ENCODE assay signal across 8 cellular contexts in the genomic region with DNA sequence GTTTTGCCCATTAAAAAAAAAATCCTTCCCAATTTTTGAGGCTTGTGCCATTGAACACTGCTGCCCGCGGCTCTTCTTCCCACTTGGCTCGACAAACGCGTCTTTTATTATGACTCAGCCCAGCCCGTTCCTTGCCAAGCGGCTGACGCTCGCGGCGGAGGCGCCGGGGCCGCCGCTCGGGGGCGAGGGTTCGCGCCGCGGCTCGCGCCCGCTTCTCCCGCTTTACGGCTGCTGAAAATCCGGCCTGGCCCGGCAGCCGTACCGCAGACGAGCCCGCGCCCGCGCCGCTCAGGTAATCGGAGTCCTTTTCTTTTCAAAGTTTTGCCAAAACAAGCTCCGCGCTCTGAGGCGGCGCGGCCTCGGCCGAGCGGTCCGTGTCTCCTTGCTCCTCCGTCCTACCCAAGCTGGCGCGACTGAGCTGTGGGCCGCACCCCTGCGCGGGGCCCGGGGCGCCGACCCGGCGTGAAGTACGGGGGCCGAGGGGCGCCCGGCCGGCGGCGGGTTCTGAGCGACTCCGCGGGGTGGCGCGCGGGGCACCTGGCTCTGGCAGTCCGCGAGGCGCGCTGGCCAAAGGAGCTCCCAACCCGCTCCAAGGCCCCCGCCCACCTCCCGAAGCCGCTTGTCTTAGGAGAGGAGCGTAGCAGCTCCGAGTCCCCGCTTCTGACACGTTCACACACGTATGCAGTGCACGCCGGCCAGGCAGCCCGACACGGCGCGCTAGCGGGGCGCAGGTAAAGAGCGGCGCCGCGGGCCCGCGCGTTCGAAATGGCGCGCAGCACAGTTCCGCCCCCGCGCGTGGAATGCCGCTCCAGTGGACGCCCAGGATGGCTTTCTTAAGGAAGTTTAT.
DNase-seq lines count a peak whose midpoint lies in the region; ATAC-seq and TF ChIP-seq lines count a peak whose summit lies in the region.

No MANE protein-coding gene starts in this region.

- no peaks in the 10 kb centered on the region for H3K36me3 ChIP-seq in HUES6 (ENCODE audit: control insufficient read depth, insufficient read depth, low read length)
- no peaks in the 10 kb centered on the region for H3K36me3 ChIP-seq in NT2/D1 (ENCODE audit: insufficient read depth, insufficient read length, low read length)
- H3K36me3 ChIP-seq in neural cell (ENCODE audit: insufficient read depth, low read length), result no peaks in the 10 kb centered on the region

- peak overlapping the region; percentile 31 for H3K4me2 ChIP-seq in neural cell (ENCODE audit: low read length)

- H3K9me3 ChIP-seq in HUES6 (ENCODE audit: control insufficient read depth, insufficient read depth, low read depth, low read length), result no peaks in the 10 kb centered on the region
- no peaks in the 10 kb centered on the region for H3K9me3 ChIP-seq in NT2/D1 (ENCODE audit: insufficient read depth, low read length)
- H3K9me3 ChIP-seq in neural cell (ENCODE audit: low read length), result no peaks in the 10 kb centered on the region

- H4K20me1 ChIP-seq in neural cell (ENCODE audit: insufficient read depth), result no peaks in the 10 kb centered on the region

- no peaks in the 10 kb centered on the region for H3F3A ChIP-seq in neural cell (ENCODE audit: insufficient read depth, low read length, poor library complexity, severe bottlenecking)

- H3K4me3 ChIP-seq in HUES6 (ENCODE audit: low read depth, low read length), result peak overlapping the region; percentile 79
- peak overlapping the region; percentile 64 for H3K4me3 ChIP-seq in NT2/D1 (ENCODE audit: insufficient read length, low read depth)
- peak overlapping the region; percentile 79 for H3K4me3 ChIP-seq in neural cell (ENCODE audit: low read length)

- H3K4me1 ChIP-seq in HUES6 (ENCODE audit: control insufficient read depth, insufficient read depth, low read length), result peaks cover 28% of the 10 kb centered on the region
- H3K4me1 ChIP-seq in NT2/D1 (ENCODE audit: insufficient read depth, insufficient read length), result no peaks in the 10 kb centered on the region

- TF ChIP-seq EP300 in neural cell (conservative IDR thresholded peaks at IDR 0.05; ENCODE audit: poor library complexity, severe bottlenecking), result no peak

- H3K9ac ChIP-seq in HUES6 (ENCODE audit: low read length), result peak overlapping the region; percentile 95
- H3K9ac ChIP-seq in NT2/D1 (ENCODE audit: insufficient read length, low read depth), result peak overlapping the region; percentile 83
- peak overlapping the region; percentile 59 for H3K9ac ChIP-seq in neural cell (ENCODE audit: low read length)

- H2AFZ ChIP-seq in neural cell (ENCODE audit: low read depth, low read length), result peak overlapping the region; percentile 67

- TF ChIP-seq RAD21 in neural cell (conservative IDR thresholded peaks at IDR 0.05), result peak; percentile 59

- TF ChIP-seq CTCF in neural cell (IDR thresholded peaks at IDR 0.05; ENCODE audit: poor library complexity, severe bottlenecking), result peak; percentile 59

- H3K27ac ChIP-seq in HUES6 (ENCODE audit: low read depth, low read length) (peak overlapping the region; percentile 98), neural cell (ENCODE audit: low read length) (peak overlapping the region; percentile 53)

- no peaks in the 10 kb centered on the region for H3K79me2 ChIP-seq in neural cell (replicated peaks; ENCODE audit: insufficient read depth, low read length)

- H3K27me3 ChIP-seq in HUES6 (ENCODE audit: control insufficient read depth, insufficient read depth, low read length) (no peaks in the 10 kb centered on the region), NT2/D1 (ENCODE audit: insufficient read depth, insufficient read length) (no peaks in the 10 kb centered on the region), neural cell (ENCODE audit: insufficient read depth, low read depth, low read length) (no peaks in the 10 kb centered on the region)

- H3K9me2 ChIP-seq in neural cell (ENCODE audit: insufficient read depth, low read length), result no peaks in the 10 kb centered on the region

- ATAC-seq in GM21515 (IDR thresholded peaks at IDR 0.05; ENCODE audit: unreplicated experiment), result peak; percentile 73

- DNase-seq in D341Med (ENCODE audit: low spot score) (peak; percentile 92), NT2/D1 (ENCODE audit: low read depth, low spot score) (peak; percentile 79), foreskin melanocyte (peak; percentile 87), stromal cell of bone marrow (ENCODE audit: low read depth) (peak; percentile 88)
- peak; percentile 10 for DNase-seq in activated gamma-delta T cell treated with anti-CD3 and anti-CD28 coated beads, Interleukin-2, amount 50 U/mL, for 16 hours (ENCODE audit: low read depth)

TF ChIP-seq in neural cell, 6 proteins besides CTCF, POLR2A, EP300 and RAD21:
- TF ChIP-seq SMC3 (conservative IDR thresholded peaks at IDR 0.05; ENCODE audit: poor library complexity) (peak; percentile 73), MXI1 (conservative IDR thresholded peaks at IDR 0.05; ENCODE audit: poor library complexity, severe bottlenecking) (peak; percentile 85), POLR2AphosphoS5 (IDR thresholded peaks at IDR 0.05) (peak; percentile 17), EZH2 (IDR thresholded peaks at IDR 0.05; ENCODE audit: borderline replicate concordance, insufficient read depth, low read length, poor library complexity, severe bottlenecking) (no peak), TAF1 (IDR thresholded peaks at IDR 0.05; ENCODE audit: low read depth) (no peak)
- TF ChIP-seq, protein P1, sequence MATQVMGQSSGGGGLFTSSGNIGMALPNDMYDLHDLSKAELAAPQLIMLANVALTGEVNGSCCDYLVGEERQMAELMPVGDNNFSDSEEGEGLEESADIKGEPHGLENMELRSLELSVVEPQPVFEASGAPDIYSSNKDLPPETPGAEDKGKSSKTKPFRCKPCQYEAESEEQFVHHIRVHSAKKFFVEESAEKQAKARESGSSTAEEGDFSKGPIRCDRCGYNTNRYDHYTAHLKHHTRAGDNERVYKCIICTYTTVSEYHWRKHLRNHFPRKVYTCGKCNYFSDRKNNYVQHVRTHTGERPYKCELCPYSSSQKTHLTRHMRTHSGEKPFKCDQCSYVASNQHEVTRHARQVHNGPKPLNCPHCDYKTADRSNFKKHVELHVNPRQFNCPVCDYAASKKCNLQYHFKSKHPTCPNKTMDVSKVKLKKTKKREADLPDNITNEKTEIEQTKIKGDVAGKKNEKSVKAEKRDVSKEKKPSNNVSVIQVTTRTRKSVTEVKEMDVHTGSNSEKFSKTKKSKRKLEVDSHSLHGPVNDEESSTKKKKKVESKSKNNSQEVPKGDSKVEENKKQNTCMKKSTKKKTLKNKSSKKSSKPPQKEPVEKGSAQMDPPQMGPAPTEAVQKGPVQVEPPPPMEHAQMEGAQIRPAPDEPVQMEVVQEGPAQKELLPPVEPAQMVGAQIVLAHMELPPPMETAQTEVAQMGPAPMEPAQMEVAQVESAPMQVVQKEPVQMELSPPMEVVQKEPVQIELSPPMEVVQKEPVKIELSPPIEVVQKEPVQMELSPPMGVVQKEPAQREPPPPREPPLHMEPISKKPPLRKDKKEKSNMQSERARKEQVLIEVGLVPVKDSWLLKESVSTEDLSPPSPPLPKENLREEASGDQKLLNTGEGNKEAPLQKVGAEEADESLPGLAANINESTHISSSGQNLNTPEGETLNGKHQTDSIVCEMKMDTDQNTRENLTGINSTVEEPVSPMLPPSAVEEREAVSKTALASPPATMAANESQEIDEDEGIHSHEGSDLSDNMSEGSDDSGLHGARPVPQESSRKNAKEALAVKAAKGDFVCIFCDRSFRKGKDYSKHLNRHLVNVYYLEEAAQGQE (IDR thresholded peaks at IDR 0.05; ENCODE audit: borderline replicate concordance), result peak; percentile 42

Comparison
In these comparisons a context has a peak if more than half of its experiments do, and no peak if none do; other contexts are left out.
1. Peak in every context shown above with its lines: DNase-seq, ATAC-seq, H3K4me3 ChIP-seq and H3K27ac ChIP-seq.
2. DNase-seq: peak in every context shown above with its lines; median percentile 92 in D341Med; 88 in stromal cell of bone marrow; 87 in foreskin melanocyte; 79 in NT2/D1; 10 in activated gamma-delta T cell treated with anti-CD3 and anti-CD28 coated beads, Interleukin-2, amount 50 U/mL, for 16 hours.